Comparison of ENCODE assay signal across 13 cellular contexts in genomic region chr10:69056536-69057260, GRCh38. TPM values are rescaled to one million over a fixed set of nuclear protein-coding genes. Genes with fewer than 3 reads are reported as not detected.
DNase-seq lines count a peak whose midpoint lies in the region; ATAC-seq and TF ChIP-seq lines count a peak whose summit lies in the region.
"Had no signal": no experiment of that assay in that cellular context is flagged by ENCODE, and none has a peak within 500 bp of the region (broad histone marks: within the 10 kb centered on the region; RNA-seq: fewer than 3 reads in every experiment).

No MANE protein-coding gene starts in this region.

- H3K9ac ChIP-seq in liver (ENCODE audit: low read depth in 1 of 2, low read length in 2 of 2): peak overlapping the region; percentile 3 to 5

- H3K4me3 ChIP-seq in liver (ENCODE audit: low read depth in 1 of 3, low read length in 3 of 3): no peak overlapping the region

- H3K36me3 Mint-ChIP-seq in T-helper 2 cell treated with Interferon-gamma antibody and Interleukin-4, amounts not matched to agents 5 μg/mL and 100 μg/mL, for 36 hours (ENCODE audit: low read depth): no peaks in the 10 kb centered on the region
- peaks cover 0 to 2% of the 10 kb centered on the region in 2 donors for H3K36me3 Mint-ChIP-seq in activated T-cell treated with anti-CD3 and anti-CD28 coated beads, Interleukin-2, amount 50 U/mL, for 72 hours (ENCODE audit: insufficient read depth in 2 of 2)

- peak overlapping the region; percentile 44 to 53 for H3K27ac ChIP-seq in liver (ENCODE audit: low read depth in 1 of 2, low read length in 2 of 2)

- H3K4me3 Mint-ChIP-seq in T-helper 2 cell treated with Interferon-gamma antibody and Interleukin-4, amounts not matched to agents 5 μg/mL and 100 μg/mL, for 36 hours: peak overlapping the region; percentile 55
- H3K4me3 Mint-ChIP-seq in activated T-cell treated with anti-CD3 and anti-CD28 coated beads, Interleukin-2, amount 50 U/mL, for 72 hours: peak overlapping the region; percentile 50 to 64
- peak overlapping the region; percentile 72 to 75 for H3K4me3 Mint-ChIP-seq in stimulated activated naive CD8-positive, alpha-beta T cell treated with anti-CD3 and anti-CD28 coated beads, Interleukin-15, amount 100 ng/mL, for 72 hours

- H3K9me3 ChIP-seq in liver (ENCODE audit: control insufficient read depth in 4 of 4, low read length in 3 of 4): no peaks in the 10 kb centered on the region

- ATAC-seq in activated T-cell treated with anti-CD3 and anti-CD28 coated beads, Interleukin-2, amount 50 U/mL, for 72 hours (replicated peaks in 1 of 2): peak; percentile 4 to 11
- peak; percentile 6 for ATAC-seq in stimulated activated naive CD8-positive, alpha-beta T cell treated with anti-CD3 and anti-CD28 coated beads, Interleukin-15, amount 100 ng/mL, for 72 hours
- ATAC-seq: SK-N-SH treated with all-trans-retinoic acid at 6 μM for 48 hours had no signal

- no peak for TF ChIP-seq CTCF in liver (IDR thresholded peaks at IDR 0.05; ENCODE audit: low read depth, low read length, missing input control)

- no peak for TF ChIP-seq RAD21 in liver (IDR thresholded peaks at IDR 0.05)

- no peak for DNase-seq in T-helper 2 cell treated with Interferon-gamma antibody and Interleukin-4, amounts not matched to agents 5 μg/mL and 100 μg/mL, for 36 hours (ENCODE audit: low spot score)
- no peak for DNase-seq in T-helper 2 cell
- DNase-seq in activated T-cell treated with anti-CD3 and anti-CD28 coated beads, Interleukin-2, amount 50 U/mL, for 72 hours: no peak
- DNase-seq in stimulated activated naive CD8-positive, alpha-beta T cell treated with anti-CD3 and anti-CD28 coated beads, Interleukin-15, amount 100 ng/mL, for 72 hours: no peak
- no peak for DNase-seq in NCI-H345 (lab: John Stamatoyannopoulos, UW)
- DNase-seq in NCI-H1105 (lab: John Stamatoyannopoulos, UW): no peak
- DNase-seq in activated CD8-positive, alpha-beta memory T cell treated with anti-CD3 and anti-CD28 coated beads, Interleukin-2, amount 50 U/mL, for 4 hours: no peak
- DNase-seq: GOT3; Karpas-422; NCI-H524; stimulated activated CD4-positive, alpha-beta T cell treated with anti-CD3 and anti-CD28 coated beads, Interleukin-15, amount 100 ng/mL, for 24 hours had no signal

- no peaks in the 10 kb centered on the region for H3K27me3 Mint-ChIP-seq in T-helper 2 cell treated with Interferon-gamma antibody and Interleukin-4, amounts not matched to agents 5 μg/mL and 100 μg/mL, for 36 hours (ENCODE audit: low read depth)
- no peaks in the 10 kb centered on the region for H3K27me3 Mint-ChIP-seq in activated T-cell treated with anti-CD3 and anti-CD28 coated beads, Interleukin-2, amount 50 U/mL, for 72 hours (ENCODE audit: low read depth)
- no peaks in the 10 kb centered on the region for H3K27me3 Mint-ChIP-seq in stimulated activated naive CD8-positive, alpha-beta T cell treated with anti-CD3 and anti-CD28 coated beads, Interleukin-15, amount 100 ng/mL, for 72 hours

- peak overlapping the region; percentile 90 for H3K27ac Mint-ChIP-seq in T-helper 2 cell treated with Interferon-gamma antibody and Interleukin-4, amounts not matched to agents 5 μg/mL and 100 μg/mL, for 36 hours
- H3K27ac Mint-ChIP-seq in activated T-cell treated with anti-CD3 and anti-CD28 coated beads, Interleukin-2, amount 50 U/mL, for 72 hours: no peak overlapping the region
- peak overlapping the region; percentile 72 to 82 for H3K27ac Mint-ChIP-seq in stimulated activated naive CD8-positive, alpha-beta T cell treated with anti-CD3 and anti-CD28 coated beads, Interleukin-15, amount 100 ng/mL, for 72 hours

- no peaks in the 10 kb centered on the region for H3K36me3 ChIP-seq in liver (ENCODE audit: control insufficient read depth in 4 of 4, insufficient read depth in 3 of 4, low read depth in 1 of 4, low read length in 3 of 4)

- H3K4me1 Mint-ChIP-seq in T-helper 2 cell treated with Interferon-gamma antibody and Interleukin-4, amounts not matched to agents 5 μg/mL and 100 μg/mL, for 36 hours (ENCODE audit: low read depth): peaks cover 54% of the 10 kb centered on the region
- H3K4me1 Mint-ChIP-seq in activated T-cell treated with anti-CD3 and anti-CD28 coated beads, Interleukin-2, amount 50 U/mL, for 72 hours (ENCODE audit: low read depth): peaks cover 69% of the 10 kb centered on the region
- peaks cover 75% of the 10 kb centered on the region for H3K4me1 Mint-ChIP-seq in stimulated activated naive CD8-positive, alpha-beta T cell treated with anti-CD3 and anti-CD28 coated beads, Interleukin-15, amount 100 ng/mL, for 72 hours

- H3K9me3 Mint-ChIP-seq in T-helper 2 cell treated with Interferon-gamma antibody and Interleukin-4, amounts not matched to agents 5 μg/mL and 100 μg/mL, for 36 hours: no peaks in the 10 kb centered on the region
- no peaks in the 10 kb centered on the region for H3K9me3 Mint-ChIP-seq in activated T-cell treated with anti-CD3 and anti-CD28 coated beads, Interleukin-2, amount 50 U/mL, for 72 hours
- H3K9me3 Mint-ChIP-seq in stimulated activated naive CD8-positive, alpha-beta T cell treated with anti-CD3 and anti-CD28 coated beads, Interleukin-15, amount 100 ng/mL, for 72 hours: peaks cover 0 to 4% of the 10 kb centered on the region in 2 donors

- WGBS in liver: 85% methylated on average over 14 of the region's 14 CpGs

- no peaks in the 10 kb centered on the region for H3K27me3 ChIP-seq in liver (ENCODE audit: control insufficient read depth in 4 of 4, insufficient read depth in 4 of 4, low read length in 3 of 4)

- peaks cover 0 to under 1% (median 0%) of the 10 kb centered on the region in 4 donors for H3K4me1 ChIP-seq in liver (ENCODE audit: control insufficient read depth in 4 of 4, insufficient read depth in 4 of 4, low read length in 3 of 4)

TF ChIP-seq in liver, 16 proteins besides CTCF, POLR2A, EP300 and RAD21:
- TF ChIP-seq JUND (IDR thresholded peaks at IDR 0.05) (no peak), FOXA2 (IDR thresholded peaks at IDR 0.05) (no peak), YY1 (IDR thresholded peaks at IDR 0.05) (no peak), SP1 (IDR thresholded peaks at IDR 0.05) (no peak), NR2F2 (IDR thresholded peaks at IDR 0.05) (no peak), RXRA (IDR thresholded peaks at IDR 0.05) (no peak), HNF4A (conservative IDR thresholded peaks at IDR 0.05) (no peak), ZBTB33 (IDR thresholded peaks at IDR 0.05) (no peak), FOXA1 (IDR thresholded peaks at IDR 0.05) (no peak), ATF3 (IDR thresholded peaks at IDR 0.05) (no peak), EGR1 (IDR thresholded peaks at IDR 0.05; ENCODE audit: low read depth in 2 of 2) (no peak), HNF4G (IDR thresholded peaks at IDR 0.05) (no peak), GABPA (IDR thresholded peaks at IDR 0.05 in 1 of 2, conservative IDR thresholded peaks at IDR 0.05 in 1 of 2) (no peak), TAF1 (conservative IDR thresholded peaks at IDR 0.05) (no peak)

RNA-seq across cellular contexts. Expression of gene SRGN, which starts 31.2 kb away (rescaled TPM):
- 100 to 1,000 TPM; 439 to 902 TPM for total RNA-seq in activated T-cell treated with anti-CD3 and anti-CD28 coated beads, Interleukin-2, amount 50 U/mL, for 72 hours
- total RNA-seq in liver: 100 to 1,000 TPM in 1 of 2 donors, 10 to 100 TPM in 1; 32.2 to 305 TPM
- polyA plus RNA-seq in liver: 10 to 100 TPM; 19.5 to 50.3 TPM
